In genomic region chr5:156641690-156642089, GRCh38 we compare ENCODE assay signal across 22 cellular contexts.
DNase-seq lines count a peak whose midpoint lies in the region; ATAC-seq, FAIRE-seq and TF ChIP-seq lines count a peak whose summit lies in the region.
"Had no signal": no experiment of that assay in that cellular context is flagged by ENCODE, and none has a peak within 500 bp of the region (broad histone marks: within the 10 kb centered on the region; RNA-seq: fewer than 3 reads in every experiment).

No MANE protein-coding gene starts in this region.

- no peak overlapping the region for H3K9ac ChIP-seq in adipocyte (ENCODE audit: low read length)
- no peak overlapping the region for H3K9ac ChIP-seq in mesendoderm (ENCODE audit: low read length)
- no peak overlapping the region for H3K9ac ChIP-seq in stomach smooth muscle (ENCODE audit: low read length in 2 of 2)

- WGBS in mesendoderm (ENCODE audit: extremely low coverage, insufficient coverage, low lambda C conversion rate): no CpG with 5 or more reads among the region's 1 CpG

- H3K18ac ChIP-seq in mesendoderm (ENCODE audit: low read length): no peak overlapping the region

- H4K8ac ChIP-seq in mesendoderm (ENCODE audit: low read depth, low read length): no peak overlapping the region

- H2BK5ac ChIP-seq in mesendoderm (ENCODE audit: low read length): no peak overlapping the region

- no peak overlapping the region for H3K4ac ChIP-seq in mesendoderm (ENCODE audit: low read depth, low read length)

- CTCF ChIA-PET in BJ (lab: Yijun Ruan, JAX): no interaction called here

- FAIRE-seq in RCC 7860 (lab: Jason Lieb, UNC): no peak
- FAIRE-seq: G401.6, GM18507, H1 had no signal

- no peak overlapping the region for H3K4me2 ChIP-seq in mesendoderm (ENCODE audit: low read length)

- POLR2A ChIA-PET in BJ (lab: Charles Lee): no interaction called here

- H2BK120ac ChIP-seq in mesendoderm (ENCODE audit: low read depth, low read length): no peak overlapping the region

- no peak overlapping the region for H4K5ac ChIP-seq in mesendoderm (ENCODE audit: low read length)

- no peak overlapping the region for H2BK15ac ChIP-seq in mesendoderm (replicated peaks; ENCODE audit: low read depth)

- DNase-seq in BJ (ENCODE audit: low read depth) (peak; percentile 9), adipocyte (ENCODE audit: low read depth) (peak; percentile 17), mesendoderm (peak; percentile 23), mucosa of gallbladder (ENCODE audit: low spot score) (no peak), RCC 7860 (ENCODE audit: low spot score) (no peak)
- DNase-seq: C1 segment of cervical spinal cord; Calu3; CD8-positive, alpha-beta T cell; DMS153; Karpas-422; NCI-H1694; NCI-H2081; NCI-H2171; NCI-H524 treated with DMSO at 0.1 percent for 48 hours; Right ventricle myocardium superior had no signal

- no peak overlapping the region for H2AK5ac ChIP-seq in mesendoderm (ENCODE audit: low read length)

- H3K4me3 ChIP-seq in BJ (ENCODE audit: low read depth, low read length): no peak overlapping the region
- H3K4me3 ChIP-seq in adipocyte (ENCODE audit: low read length): no peak overlapping the region
- no peak overlapping the region for H3K4me3 ChIP-seq in mesendoderm (ENCODE audit: low read length)
- H3K4me3 ChIP-seq in stomach smooth muscle (ENCODE audit: low read length in 2 of 2): no peak overlapping the region

- H3K23ac ChIP-seq in mesendoderm (ENCODE audit: low read length): no peak overlapping the region

- no peak overlapping the region for H3K27ac ChIP-seq in mesendoderm (ENCODE audit: low read depth, low read length)
- H3K27ac ChIP-seq in stomach smooth muscle (ENCODE audit: low read length): peak overlapping the region; percentile 60

- H3K4me1 ChIP-seq in adipocyte (ENCODE audit: control insufficient read depth, insufficient read depth, low read length): peaks cover 12% of the 10 kb centered on the region
- H3K4me1 ChIP-seq in mesendoderm (ENCODE audit: control insufficient read depth, low read depth, low read length): no peaks in the 10 kb centered on the region
- peaks cover 3% of the 10 kb centered on the region for H3K4me1 ChIP-seq in stomach smooth muscle (ENCODE audit: control insufficient read depth, insufficient read depth, low read length)

- TF ChIP-seq CTCF in BJ (IDR thresholded peaks at IDR 0.05; ENCODE audit: insufficient read depth, low read depth, low read length): no peak

- no peak overlapping the region for H3K56ac ChIP-seq in mesendoderm (ENCODE audit: low read length)

- no peaks in the 10 kb centered on the region for H3K36me3 ChIP-seq in BJ (ENCODE audit: control insufficient read depth, insufficient read depth, low read length)
- H3K36me3 ChIP-seq in adipocyte (ENCODE audit: control insufficient read depth, insufficient read depth, low read length, severe bottlenecking): no peaks in the 10 kb centered on the region
- no peaks in the 10 kb centered on the region for H3K36me3 ChIP-seq in mesendoderm (ENCODE audit: control insufficient read depth, insufficient read depth, low read length)
- peaks cover 0 to 4% of the 10 kb centered on the region in 2 donors for H3K36me3 ChIP-seq in stomach smooth muscle (ENCODE audit: control insufficient read depth in 2 of 2, insufficient read depth in 2 of 2, low read length in 2 of 2)

- H3K9me3 ChIP-seq in adipocyte (ENCODE audit: control insufficient read depth, low read length): no peaks in the 10 kb centered on the region
- H3K9me3 ChIP-seq in stomach smooth muscle (ENCODE audit: control insufficient read depth in 2 of 2, low read length in 2 of 2): no peaks in the 10 kb centered on the region

- H3K79me1 ChIP-seq in mesendoderm (ENCODE audit: low read length): no peaks in the 10 kb centered on the region

- H3K27me3 ChIP-seq in BJ (ENCODE audit: control insufficient read depth, insufficient read depth, low read length) (no peaks in the 10 kb centered on the region), adipocyte (replicated peaks; ENCODE audit: control insufficient read depth, insufficient read depth, low read length) (no peaks in the 10 kb centered on the region), mesendoderm (ENCODE audit: insufficient read depth, low read length, poor library complexity) (no peaks in the 10 kb centered on the region), stomach smooth muscle (ENCODE audit: control insufficient read depth in 1 of 2, insufficient read depth in 2 of 2, low read length in 2 of 2) (no peaks in the 10 kb centered on the region)

- H3K79me2 ChIP-seq in mesendoderm (ENCODE audit: control insufficient read depth, insufficient read depth, low read length): no peaks in the 10 kb centered on the region

- ATAC-seq in HG03135 (IDR thresholded peaks at IDR 0.05; ENCODE audit: unreplicated experiment) (no peak), GM21528 (IDR thresholded peaks at IDR 0.05; ENCODE audit: low FRiP score, unreplicated experiment) (no peak)
- ATAC-seq: CD8-positive, alpha-beta T cell; HCT116 had no signal

Comparison
In these comparisons a context has a peak if more than half of its experiments do, and no peak if none do; other contexts are left out.
1. DNase-seq: peak in BJ (single experiment), adipocyte (single experiment) and mesendoderm (single experiment); none in mucosa of gallbladder (single experiment) and RCC 7860 (single experiment).